In genomic region chr13:60584976-60585375, GRCh38 we compare ENCODE assay signal across 15 cellular contexts.
A peak's percentile ranks its signal among the peaks of the same experiment; 100 is the strongest.
DNase-seq lines count a peak whose midpoint lies in the region; ATAC-seq, FAIRE-seq and TF ChIP-seq lines count a peak whose summit lies in the region.
"Had no signal": no experiment of that assay in that cellular context is flagged by ENCODE, and none has a peak within 500 bp of the region (broad histone marks: within the 10 kb centered on the region; RNA-seq: fewer than 3 reads in every experiment).

No MANE protein-coding gene starts in this region.

- no peak overlapping the region for H3K4me2 ChIP-seq in K562 (ENCODE audit: insufficient read depth, low read length)

- TF ChIP-seq POLR2A in K562 (conservative IDR thresholded peaks at IDR 0.05): no peak

- H3K4me3 ChIP-seq in HUES48 (ENCODE audit: low read depth, low read length) (no peak overlapping the region), K562 (no peak overlapping the region)
- H3K4me3 ChIP-seq: pancreas had no signal

- BruUV-seq in K562 (replicated peaks; lab: Mats Ljungman, UMichigan): no TSS peak
- no TSS peak for BruUV-seq in Calu3 (replicated peaks; lab: Mats Ljungman, UMichigan)

- 69% methylated on average over 8 of the region's 11 CpGs for WGBS in K562 (ENCODE audit: insufficient coverage, low coverage, missing lambda C conversion rate)

- H3K9ac ChIP-seq in HUES48 (ENCODE audit: low read depth, low read length) (peak overlapping the region; percentile 42; the same call in 1 of the 2 replicates), K562 (ENCODE audit: insufficient read depth in 1 of 2, low read depth in 2 of 2, low read length in 2 of 2) (no peak overlapping the region)

- H3K36me3 ChIP-seq in HUES48 (ENCODE audit: control insufficient read depth, insufficient read depth, low read length) (no peaks in the 10 kb centered on the region), K562 (ENCODE audit: control insufficient read depth, insufficient read depth, low read length) (no peaks in the 10 kb centered on the region)
- H3K36me3 ChIP-seq: pancreas had no signal

- no peaks in the 10 kb centered on the region for H4K20me1 ChIP-seq in K562 (replicated peaks; ENCODE audit: control insufficient read depth, insufficient read depth, low read length)

- H3K9me1 ChIP-seq in K562 (ENCODE audit: control insufficient read depth, insufficient read depth, low read length): no peaks in the 10 kb centered on the region

- TF ChIP-seq CTCF in K562 (IDR thresholded peaks at IDR 0.05 in 2 of 3, conservative IDR thresholded peaks at IDR 0.05 in 1 of 3; ENCODE audit: insufficient read depth in 2 of 3, low read depth in 1 of 3, low read length in 3 of 3) (no peak), RWPE1 (conservative IDR thresholded peaks at IDR 0.05; ENCODE audit: low read depth) (no peak), Calu3 (IDR thresholded peaks at IDR 0.05; ENCODE audit: unreplicated experiment) (no peak)

- no peak overlapping the region for H3K27ac Mint-ChIP-seq in Calu3 (ENCODE audit: unreplicated experiment)
- H3K27ac Mint-ChIP-seq: T-helper 17 cell had no signal

- H3K4me1 ChIP-seq in HUES48 (ENCODE audit: control insufficient read depth, insufficient read depth, low read length): peaks cover 34% of the 10 kb centered on the region
- peaks cover 3 to 8% of the 10 kb centered on the region in 2 experiments; a peak in 3 of 5 replicates for H3K4me1 ChIP-seq in K562 (replicated peaks in 1 of 2; ENCODE audit: control insufficient read depth in 2 of 2, insufficient read depth in 2 of 2, low read length in 2 of 2)
- H3K4me1 ChIP-seq: pancreas had no signal

- ATAC-seq in K562: no peak
- no peak for ATAC-seq in HG02852 (IDR thresholded peaks at IDR 0.05; ENCODE audit: unreplicated experiment)
- ATAC-seq: T-helper 17 cell had no signal

- H3K27me3 Mint-ChIP-seq in Calu3 (ENCODE audit: unreplicated experiment): no peaks in the 10 kb centered on the region
- H3K27me3 Mint-ChIP-seq: T-helper 17 cell had no signal

- DNase-seq in K562 (ENCODE audit: extremely low read depth in 1 of 4, low spot score in 3 of 4) (no peak), iPS DF 19.7 (ENCODE audit: low read depth, low spot score) (peak; percentile 28), renal cortical epithelial cell (ENCODE audit: low read depth) (peak; percentile 6), RWPE1 (ENCODE audit: low spot score) (no peak), Calu3 (no peak), NCI-H510A treated with DMSO at 0.1 percent for 48 hours (lab: John Stamatoyannopoulos, UW) (no peak)
- DNase-seq: activated gamma-delta T cell treated with Interleukin-2 at 50 U/mL for 16 hours; cerebellar nuclear complex; pancreas; stimulated activated CD4-positive, alpha-beta T cell treated with anti-CD3 and anti-CD28 coated beads, Interleukin-4, amount 100 ng/mL, for 1 hour; stimulated activated naive CD4-positive, alpha-beta T cell; T-helper 17 cell had no signal

- H2AFZ ChIP-seq in K562 (ENCODE audit: low read depth, low read length): no peak overlapping the region

- H3K27me3 ChIP-seq in HUES48 (ENCODE audit: control insufficient read depth, insufficient read depth, low read length) (no peaks in the 10 kb centered on the region), K562 (ENCODE audit: control insufficient read depth in 2 of 2, insufficient read depth in 2 of 2, low read length in 2 of 2) (no peaks in the 10 kb centered on the region)
- H3K27me3 ChIP-seq: pancreas had no signal

- H3K9me3 Mint-ChIP-seq in Calu3 (ENCODE audit: low read depth, unreplicated experiment): no peaks in the 10 kb centered on the region

- H3K9me3 ChIP-seq in HUES48 (ENCODE audit: control insufficient read depth, insufficient read depth, low read length) (no peaks in the 10 kb centered on the region), K562 (replicated peaks; ENCODE audit: control insufficient read depth, insufficient read depth, low read depth, low read length) (no peaks in the 10 kb centered on the region)
- H3K9me3 ChIP-seq: pancreas had no signal

- H3K4me3 Mint-ChIP-seq in Calu3 (ENCODE audit: low read depth, unreplicated experiment): no peak overlapping the region
- H3K4me3 Mint-ChIP-seq: T-helper 17 cell had no signal

- H3K27ac ChIP-seq in HUES48 (ENCODE audit: low read depth, low read length): peak overlapping the region; percentile 95
- H3K27ac ChIP-seq in K562 (ENCODE audit: extremely low read depth, low read depth, low read length): peak overlapping the region; percentile 62; the same call in 1 of the 3 replicates
- H3K27ac ChIP-seq in RWPE1: no peak overlapping the region
- H3K27ac ChIP-seq: pancreas, PC-9 had no signal

- POLR2A ChIA-PET in K562 (lab: Yijun Ruan, JAX) (no interaction called here), RWPE1 (lab: Yijun Ruan, JAX; ENCODE audit: low non-redundant PET) (no interaction called here)

- no peak for TF ChIP-seq RAD21 in K562 (CRISPR knock-in tag; conservative IDR thresholded peaks at IDR 0.05 in 1 of 2, IDR thresholded peaks at IDR 0.05 in 1 of 2)

- CTCF ChIA-PET in K562 (lab: Yijun Ruan, JAX; ENCODE audit: low intra/inter-chr PET ratio) (interaction anchor here (0.6 kb wide), 1 partner anchor 26 kb away, joined by 4 read pairs; no protein-coding TSS in a partner anchor), RWPE1 (lab: Yijun Ruan, JAX) (no interaction called here), Calu3 (lab: Charles Lee) (no interaction called here)

- intact Hi-C loops in K562 (cut with micrococcal nuclease) (no loop called here), Calu3 (cut with micrococcal nuclease; ENCODE audit: unreplicated experiment) (no loop called here)

- in situ Hi-C loops in K562 (cut with MboI): no loop called here

- no peak for FAIRE-seq in K562 (lab: Jason Lieb, UNC)
- FAIRE-seq: pancreas had no signal

- no peak for TF ChIP-seq EP300 in K562 (IDR thresholded peaks at IDR 0.05; ENCODE audit: low read length)

- H3K4me1 Mint-ChIP-seq in Calu3 (ENCODE audit: low read depth, unreplicated experiment): no peaks in the 10 kb centered on the region
- H3K4me1 Mint-ChIP-seq: T-helper 17 cell had no signal

- no peaks in the 10 kb centered on the region for H3K36me3 Mint-ChIP-seq in Calu3 (ENCODE audit: insufficient read depth, unreplicated experiment)

- no peaks in the 10 kb centered on the region for H3K79me2 ChIP-seq in K562 (ENCODE audit: control insufficient read depth, insufficient read depth, low read length)

TF ChIP-seq in K562, 482 proteins besides CTCF, POLR2A, EP300 and RAD21:
- TF ChIP-seq HOXB6 (CRISPR knock-in tag; IDR thresholded peaks at IDR 0.05; ENCODE audit: borderline replicate concordance): no peak
- TF ChIP-seq ARID3A (IDR thresholded peaks at IDR 0.05; ENCODE audit: borderline replicate concordance, low read depth, low read length): no peak
- TF ChIP-seq MCM2 (IDR thresholded peaks at IDR 0.05; ENCODE audit: low read depth): no peak
- TF ChIP-seq NUFIP1 (IDR thresholded peaks at IDR 0.05; ENCODE audit: partially characterized antibody): no peak
- TF ChIP-seq PHF21A (IDR thresholded peaks at IDR 0.05; ENCODE audit: borderline replicate concordance, low read depth): no peak
- TF ChIP-seq PHF8 (IDR thresholded peaks at IDR 0.05; ENCODE audit: borderline replicate concordance, low read length): no peak
- TF ChIP-seq NR4A1 (CRISPR knock-in tag; IDR thresholded peaks at IDR 0.05): no peak
- TF ChIP-seq NR4A1 (tag; IDR thresholded peaks at IDR 0.05): no peak
- no peak for TF ChIP-seq ZNF780A (CRISPR knock-in tag; IDR thresholded peaks at IDR 0.05)
- TF ChIP-seq POLR3A (IDR thresholded peaks at IDR 0.05; ENCODE audit: borderline replicate concordance, extremely low read depth, insufficient read depth, insufficient read length): no peak
- no peak for TF ChIP-seq ATF4 (CRISPR knock-in tag; IDR thresholded peaks at IDR 0.05)

Comparison
In these comparisons a context has a peak if more than half of its experiments do, and no peak if none do; other contexts are left out.
1. DNase-seq: peak in iPS DF 19.7 (single experiment) and renal cortical epithelial cell (single experiment); none in K562 (0 of 4), RWPE1 (single experiment), Calu3 (single experiment) and NCI-H510A treated with DMSO at 0.1 percent for 48 hours (single experiment).